Comparison of ENCODE assay signal across 24 cellular contexts in the genomic region with DNA sequence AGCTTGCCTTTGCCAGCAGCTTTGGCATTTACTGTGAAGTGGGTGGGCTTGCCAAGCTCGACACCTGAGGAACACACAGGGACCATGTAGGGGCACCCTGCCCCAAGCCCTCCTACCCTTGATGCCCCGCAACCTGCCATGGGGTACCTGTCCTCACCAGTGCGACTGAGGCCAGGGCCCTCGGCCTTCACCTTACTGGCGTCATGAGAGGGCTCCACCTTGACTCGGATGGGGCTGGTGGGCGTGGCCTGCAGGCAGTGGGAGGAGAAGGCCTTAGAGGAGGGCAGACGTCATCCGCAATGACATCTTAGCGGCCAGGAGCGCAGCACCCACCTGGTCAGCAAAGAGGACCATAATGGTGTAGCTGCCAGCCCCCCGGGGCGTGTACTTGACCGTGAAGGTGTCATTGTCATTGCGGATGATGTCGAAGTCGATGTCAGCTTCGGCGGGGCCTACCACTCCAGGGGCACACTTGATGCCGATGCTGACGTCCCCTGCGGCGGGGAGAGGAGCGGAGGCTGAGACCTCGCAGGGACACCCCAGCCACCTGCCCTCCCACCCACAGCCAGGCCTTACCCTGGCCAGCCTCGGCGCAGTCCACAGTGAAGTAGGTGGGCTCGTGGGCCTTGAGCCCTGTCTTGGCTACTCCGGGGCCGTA. TPM values are rescaled to one million over a fixed set of nuclear protein-coding genes. Genes with fewer than 3 reads are reported as not detected.
DNase-seq lines count a peak whose midpoint lies in the region; ATAC-seq and TF ChIP-seq lines count a peak whose summit lies in the region.
"Had no signal": no experiment of that assay in that cellular context is flagged by ENCODE, and none has a peak within 500 bp of the region (broad histone marks: within the 10 kb centered on the region; RNA-seq: fewer than 3 reads in every experiment).

No MANE protein-coding gene starts in this region.

- H3K4me1 Mint-ChIP-seq in immature natural killer cell, result peaks cover 34 to 53% of the 10 kb centered on the region in 2 donors

- no peak for TF ChIP-seq CTCF in AG04450 (IDR thresholded peaks at IDR 0.05; ENCODE audit: low read depth, low read length)
- no peak for TF ChIP-seq CTCF in HEK293 (tag by site-specific recombination; IDR thresholded peaks at IDR 0.05)

- H3K9me3 ChIP-seq in AG04450 (ENCODE audit: control insufficient read depth, insufficient read depth, low read length), result no peaks in the 10 kb centered on the region
- no peaks in the 10 kb centered on the region for H3K9me3 ChIP-seq in HEK293 (ENCODE audit: control insufficient read depth, insufficient read depth, low read depth, low read length)

- DNase-seq in AG04450 (ENCODE audit: low read depth, low spot score) (no peak), immature natural killer cell (no peak), hepatic stellate cell (ENCODE audit: low spot score) (no peak), putamen (ENCODE audit: low spot score) (no peak)
- DNase-seq: ACHN; activated CD8-positive, alpha-beta T cell treated with anti-CD3 and anti-CD28 coated beads for 36 hours; activated naive CD4-positive, alpha-beta T cell treated with anti-CD3 and anti-CD28 coated beads for 36 hours; activated T-cell treated with anti-CD3 and anti-CD28 coated beads, Interleukin-2, amount 50 U/mL, for 1 hour; C1 segment of cervical spinal cord; DMS153; foreskin melanocyte; GOT3; KBM-7; NCI-H2171; NCI-H524 treated with DMSO at 0.1 percent for 48 hours; occipital lobe; right cardiac atrium; RPMI8226; stimulated activated CD8-positive, alpha-beta memory T cell treated with anti-CD3 and anti-CD28 coated beads, Interleukin-4, amount 100 ng/mL, for 48 hours; substantia nigra; T1000 had no signal

- H3K27me3 ChIP-seq in AG04450 (ENCODE audit: control insufficient read depth, insufficient read depth, low read length), result no peaks in the 10 kb centered on the region

- POLR2A ChIA-PET in AG04450 (lab: Yijun Ruan, JAX), result interaction anchor here (0.5 kb wide), 1 partner anchor 10 kb away, joined by 3 read pairs; no protein-coding TSS in a partner anchor
- POLR2A ChIA-PET in HEK293 (lab: Yijun Ruan, JAX), result interaction anchor here (0.7 to 2.1 kb wide), 4 partner anchors 8 to 12 kb away, joined by 3 to 10 read pairs (median 4); no protein-coding TSS in a partner anchor

- H3K4me3 ChIP-seq in AG04450 (ENCODE audit: low read depth, low read length) (no peak overlapping the region), HEK293 (ENCODE audit: low read depth, low read length) (no peak overlapping the region)
- H3K4me3 ChIP-seq: lung had no signal

- H3K4me1 ChIP-seq in HEK293 (ENCODE audit: control insufficient read depth, insufficient read depth, low read length), result no peaks in the 10 kb centered on the region

- H3K27me3 Mint-ChIP-seq in immature natural killer cell (ENCODE audit: low read depth in 3 of 3), result peaks cover 56 to 66% (median 62%) of the 10 kb centered on the region in 3 donors
- H3K27me3 Mint-ChIP-seq: activated CD8-positive, alpha-beta T cell treated with anti-CD3 and anti-CD28 coated beads for 36 hours had no signal

- no peak overlapping the region for H3K4me3 Mint-ChIP-seq in immature natural killer cell
- H3K4me3 Mint-ChIP-seq: activated CD8-positive, alpha-beta T cell treated with anti-CD3 and anti-CD28 coated beads for 36 hours; activated naive CD4-positive, alpha-beta T cell treated with anti-CD3 and anti-CD28 coated beads for 36 hours had no signal

- H3K27ac Mint-ChIP-seq in immature natural killer cell, result peak overlapping the region; percentile 62 to 96 (median 86)
- H3K27ac Mint-ChIP-seq: activated naive CD4-positive, alpha-beta T cell treated with anti-CD3 and anti-CD28 coated beads for 36 hours had no signal

- CTCF ChIA-PET in AG04450 (lab: Charles Lee), result no interaction called here
- CTCF ChIA-PET in HEK293 (lab: Yijun Ruan, JAX), result interaction anchor here (0.6 to 1.8 kb wide), 2 partner anchors 174 to 348 kb away, joined by 3 to 6 read pairs; no protein-coding TSS in a partner anchor

- H3K36me3 Mint-ChIP-seq in immature natural killer cell, result peaks cover 3 to 34% (median 4%) of the 10 kb centered on the region in 3 donors

- peaks cover 0 to 3% (median 0%) of the 10 kb centered on the region in 6 donors for H3K9me3 Mint-ChIP-seq in immature natural killer cell
- H3K9me3 Mint-ChIP-seq: activated CD8-positive, alpha-beta T cell treated with anti-CD3 and anti-CD28 coated beads for 36 hours; activated naive CD4-positive, alpha-beta T cell treated with anti-CD3 and anti-CD28 coated beads for 36 hours had no signal

- H3K27ac ChIP-seq in AG04450 (ENCODE audit: low read depth, low read length), result peak overlapping the region; percentile 31
- no peak overlapping the region for H3K27ac ChIP-seq in HEK293 (ENCODE audit: extremely low read depth, low read depth, low read length)

- H3K36me3 ChIP-seq in HEK293 (ENCODE audit: control insufficient read depth in 2 of 2, insufficient read depth in 1 of 2, low read length in 2 of 2), result peaks cover 18 to 96% of the 10 kb centered on the region in 2 experiments; a peak in 2 of 3 replicates

- ATAC-seq in GM21717 (IDR thresholded peaks at IDR 0.05; ENCODE audit: unreplicated experiment), result no peak
- ATAC-seq: activated CD8-positive, alpha-beta T cell treated with anti-CD3 and anti-CD28 coated beads for 36 hours; right cardiac atrium had no signal

TF ChIP-seq in HEK293, 187 proteins besides CTCF, POLR2A, EP300 and RAD21:
- TF ChIP-seq KLF9 (tag by site-specific recombination; IDR thresholded peaks at IDR 0.05; ENCODE audit: low read depth) (0 out of 2 replicates have a peak, but pooled peaks have one; percentile 25), ZNF214 (tag by site-specific recombination; IDR thresholded peaks at IDR 0.05; ENCODE audit: borderline replicate concordance) (no peak)
- TF ChIP-seq, protein P1, sequence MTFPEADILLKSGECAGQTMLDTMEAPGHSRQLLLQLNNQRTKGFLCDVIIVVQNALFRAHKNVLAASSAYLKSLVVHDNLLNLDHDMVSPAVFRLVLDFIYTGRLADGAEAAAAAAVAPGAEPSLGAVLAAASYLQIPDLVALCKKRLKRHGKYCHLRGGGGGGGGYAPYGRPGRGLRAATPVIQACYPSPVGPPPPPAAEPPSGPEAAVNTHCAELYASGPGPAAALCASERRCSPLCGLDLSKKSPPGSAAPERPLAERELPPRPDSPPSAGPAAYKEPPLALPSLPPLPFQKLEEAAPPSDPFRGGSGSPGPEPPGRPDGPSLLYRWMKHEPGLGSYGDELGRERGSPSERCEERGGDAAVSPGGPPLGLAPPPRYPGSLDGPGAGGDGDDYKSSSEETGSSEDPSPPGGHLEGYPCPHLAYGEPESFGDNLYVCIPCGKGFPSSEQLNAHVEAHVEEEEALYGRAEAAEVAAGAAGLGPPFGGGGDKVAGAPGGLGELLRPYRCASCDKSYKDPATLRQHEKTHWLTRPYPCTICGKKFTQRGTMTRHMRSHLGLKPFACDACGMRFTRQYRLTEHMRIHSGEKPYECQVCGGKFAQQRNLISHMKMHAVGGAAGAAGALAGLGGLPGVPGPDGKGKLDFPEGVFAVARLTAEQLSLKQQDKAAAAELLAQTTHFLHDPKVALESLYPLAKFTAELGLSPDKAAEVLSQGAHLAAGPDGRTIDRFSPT (tag by site-specific recombination; IDR thresholded peaks at IDR 0.05), result 0 out of 2 replicates have a peak, but pooled peaks have one; percentile 25

RNA-seq across cellular contexts. Expression of a gene that starts 12.2 kb away (rescaled TPM):
- polyA plus RNA-seq in AG04450 (2011; rRNA removed) (605 and 863 TPM in 2 replicates), immature natural killer cell (1,000 to 10,000 TPM in 1 of 3 donors, 100 to 1,000 TPM in 2; 135 to 1,231 (median 241) TPM)
- polyA minus RNA-seq in AG04450 (2011; rRNA and poly(A)+ RNA removed), result 2,648 and 3,897 TPM in 2 replicates

RNA-seq across cellular contexts. Expression of a gene that starts 16.9 kb away (rescaled TPM):
- 30.2 and 30.8 TPM in 2 replicates for polyA plus RNA-seq in AG04450 (2011; rRNA removed)
- polyA minus RNA-seq in AG04450 (2011; rRNA and poly(A)+ RNA removed), result 32.1 and 34.1 TPM in 2 replicates
- 10 to 100 TPM; 27.2 to 31.2 (median 28.9) TPM for polyA plus RNA-seq in immature natural killer cell

RNA-seq across cellular contexts. Expression of a gene that starts 36.0 kb away (rescaled TPM):
- polyA plus RNA-seq in AG04450 (2011; rRNA removed) (3,912 and 4,828 TPM in 2 replicates), immature natural killer cell (1,000 to 10,000 TPM; 2,085 to 3,021 (median 2,819) TPM)
- polyA minus RNA-seq in AG04450 (2011; rRNA and poly(A)+ RNA removed), result 1,196 and 1,530 TPM in 2 replicates

RNA-seq across cellular contexts. Expression of a gene that starts 46.8 kb away (rescaled TPM):
- 25.7 and 36.6 TPM in 2 replicates for polyA plus RNA-seq in AG04450 (2011; rRNA removed)
- polyA minus RNA-seq in AG04450 (2011; rRNA and poly(A)+ RNA removed), result 17.5 and 27.0 TPM in 2 replicates
- polyA plus RNA-seq in immature natural killer cell, result 10 to 100 TPM; 14.1 to 21.1 (median 17.8) TPM

RNA-seq across cellular contexts. Expression of a gene that starts 49.1 kb away (rescaled TPM):
- 13.0 and 15.3 TPM in 2 replicates for polyA plus RNA-seq in AG04450 (2011; rRNA removed)
- polyA minus RNA-seq in AG04450 (2011; rRNA and poly(A)+ RNA removed), result 11.5 and 14.0 TPM in 2 replicates
- 10 to 100 TPM; 24.9 to 39.2 (median 32.4) TPM for polyA plus RNA-seq in immature natural killer cell
